ENCODE assay signal across 21 cellular contexts in genomic region chr16:55900616-55901393, GRCh38. TPM values are rescaled to one million over a fixed set of nuclear protein-coding genes. Genes with fewer than 3 reads are reported as not detected.
"Had no signal": no experiment of that assay in that cellular context is flagged by ENCODE, and none has a peak within 500 bp of the region (broad histone marks: within the 10 kb centered on the region; RNA-seq: fewer than 3 reads in every experiment).

No MANE protein-coding gene starts in this region.

- H3K4me1 Mint-ChIP-seq: naive B cell, WTC11 had no signal

- H3K4me3 Mint-ChIP-seq: activated T-cell treated with anti-CD3 and anti-CD28 coated beads, Interleukin-2, amount 50 U/mL, for 24 hours; naive B cell; type B pancreatic cell; WTC11 had no signal

- H3K36me3 Mint-ChIP-seq: type B pancreatic cell had no signal

- H3K36me3 ChIP-seq: neutrophil, SJSA1 had no signal

- H3K4me1 ChIP-seq: SJSA1 had no signal

- H3K27me3 ChIP-seq: neutrophil, SJSA1 had no signal

- H3K4me3 ChIP-seq: SJSA1 had no signal

- DNase-seq: activated CD4-positive, alpha-beta T cell treated with anti-CD3 and anti-CD28 coated beads for 48 hours; activated effector memory CD4-positive, alpha-beta T cell treated with anti-CD3 and anti-CD28 coated beads, Interleukin-2, amount 50 U/mL, for 16 hours; activated T-cell treated with anti-CD3 and anti-CD28 coated beads, Interleukin-2, amount 50 U/mL, for 24 hours; naive B cell; posterior cingulate gyrus; retina; stimulated activated CD4-positive, alpha-beta T cell treated with anti-CD3 and anti-CD28 coated beads, Interleukin-2, amount 100 ng/mL, for 48 hours; stimulated activated naive CD8-positive, alpha-beta T cell treated with anti-CD3 and anti-CD28 coated beads, Interleukin-15, Interleukin-2, amounts not matched to agents 100 U/mL and 50 U/mL, for 24 hours; SW 1271 had no signal

- H3K27ac ChIP-seq: neutrophil, SJSA1 had no signal

- H3K27ac Mint-ChIP-seq: activated T-cell treated with anti-CD3 and anti-CD28 coated beads, Interleukin-2, amount 50 U/mL, for 24 hours; naive B cell; type B pancreatic cell; WTC11 had no signal

- FAIRE-seq: astrocyte, islet of Langerhans, TTC549 had no signal

- H3K9me3 ChIP-seq: neutrophil, SJSA1 had no signal

- ATAC-seq: stimulated activated naive CD8-positive, alpha-beta T cell treated with anti-CD3 and anti-CD28 coated beads, Interleukin-15, Interleukin-2, amounts not matched to agents 100 U/mL and 50 U/mL, for 24 hours; WTC11 had no signal

RNA-seq across cellular contexts. Expression of gene CES5A, which starts 25.6 kb away (rescaled TPM):
- total RNA-seq: astrocyte; cardiac septum; lung microvascular endothelial cell; mononuclear cell; SJSA1; T-helper 2 cell treated with Interferon-gamma antibody and Interleukin-4, amounts not matched to agents 100 ng/mL and 5 ng/mL, for 36 hours; WTC11 had no signal
- polyA plus RNA-seq: adipose tissue had no signal
